Comparison of ENCODE assay signal across 16 cellular contexts in genomic region chr16:89445166-89445565, GRCh38. TPM values are rescaled to one million over a fixed set of nuclear protein-coding genes. Genes with fewer than 3 reads are reported as not detected.
DNase-seq lines count a peak whose midpoint lies in the region; ATAC-seq and TF ChIP-seq lines count a peak whose summit lies in the region.
"Had no signal": no experiment of that assay in that cellular context is flagged by ENCODE, and none has a peak within 500 bp of the region (broad histone marks: within the 10 kb centered on the region; RNA-seq: fewer than 3 reads in every experiment).

No MANE protein-coding gene starts in this region.

- peak overlapping the region; percentile 46 for H3K27ac Mint-ChIP-seq in activated CD4-positive, alpha-beta T cell treated with anti-CD3 and anti-CD28 coated beads, Interleukin-2, amount 10 ng/mL, durations not matched to agents 7 days and 5 days
- H3K27ac Mint-ChIP-seq in central memory CD8-positive, alpha-beta T cell (ENCODE audit: low read depth): peak overlapping the region; percentile 88
- H3K27ac Mint-ChIP-seq: dendritic cell treated with granulocyte-macrophage colony-stimulating factor and Interleukin-4, amounts not matched to agents 40 ng/mL and 50 ng/mL, for 4 days had no signal

- TF ChIP-seq CTCF in KMS-11 (conservative IDR thresholded peaks at IDR 0.05; ENCODE audit: low read depth, low read length): no peak
- TF ChIP-seq CTCF in osteoblast (IDR thresholded peaks at IDR 0.05; ENCODE audit: extremely low read depth, low read depth, low read length): no peak

- peaks cover 91% of the 10 kb centered on the region for H3K4me1 Mint-ChIP-seq in activated CD4-positive, alpha-beta T cell treated with anti-CD3 and anti-CD28 coated beads, Interleukin-2, amount 10 ng/mL, durations not matched to agents 7 days and 5 days
- H3K4me1 Mint-ChIP-seq in central memory CD8-positive, alpha-beta T cell: peaks cover 96% of the 10 kb centered on the region

- H3K27ac ChIP-seq in KMS-11 (peak overlapping the region; percentile 77), osteoblast (ENCODE audit: low read depth, low read length) (peak overlapping the region; percentile 38)

- no peak overlapping the region for H2AFZ ChIP-seq in KMS-11 (ENCODE audit: low read depth)
- H2AFZ ChIP-seq in osteoblast (ENCODE audit: low read length): no peak overlapping the region

- no peak for ATAC-seq in central memory CD8-positive, alpha-beta T cell (replicated peaks; ENCODE audit: extremely low read depth, poor library complexity, severe bottlenecking)

- POLR2A ChIA-PET in activated CD4-positive, alpha-beta T cell treated with anti-CD3 and anti-CD28 coated beads, Interleukin-2, amount 10 ng/mL, durations not matched to agents 7 days and 5 days (lab: Charles Lee): no interaction called here

- H3K4me3 ChIP-seq in KMS-11 (IDR thresholded peaks at IDR 0.05; ENCODE audit: insufficient read depth, low read depth, low read length) (no peak overlapping the region), osteoblast (ENCODE audit: insufficient read depth, low read length) (no peak overlapping the region)

- H3K79me2 ChIP-seq in KMS-11 (ENCODE audit: insufficient read depth, low read depth): peaks cover 100% of the 10 kb centered on the region
- peaks cover 99% of the 10 kb centered on the region for H3K79me2 ChIP-seq in osteoblast (ENCODE audit: insufficient read depth, low read length)

- H4K20me1 ChIP-seq in KMS-11 (ENCODE audit: insufficient read depth): peaks cover 47% of the 10 kb centered on the region
- H4K20me1 ChIP-seq in osteoblast (ENCODE audit: insufficient read depth, low read length): peaks cover 85% of the 10 kb centered on the region

- H3K4me3 Mint-ChIP-seq in activated CD4-positive, alpha-beta T cell treated with anti-CD3 and anti-CD28 coated beads, Interleukin-2, amount 10 ng/mL, durations not matched to agents 7 days and 5 days: no peak overlapping the region
- peak overlapping the region; percentile 72 for H3K4me3 Mint-ChIP-seq in central memory CD8-positive, alpha-beta T cell
- H3K4me3 Mint-ChIP-seq: dendritic cell treated with granulocyte-macrophage colony-stimulating factor and Interleukin-4, amounts not matched to agents 40 ng/mL and 50 ng/mL, for 4 days; IgD-negative memory B cell had no signal

- H3K4me2 ChIP-seq in KMS-11 (peak overlapping the region; percentile 91), osteoblast (ENCODE audit: insufficient read depth, low read length) (no peak overlapping the region)

- CTCF ChIA-PET in activated CD4-positive, alpha-beta T cell treated with anti-CD3 and anti-CD28 coated beads, Interleukin-2, amount 10 ng/mL, durations not matched to agents 7 days and 5 days (lab: Charles Lee): no interaction called here

- H3K4me1 ChIP-seq in KMS-11 (ENCODE audit: low read depth, poor library complexity, severe bottlenecking) (peaks cover 99% of the 10 kb centered on the region), osteoblast (ENCODE audit: insufficient read depth, low read length) (peaks cover 49% of the 10 kb centered on the region)

- peak overlapping the region; percentile 35; the same call in 1 of the 2 replicates for H3K9ac ChIP-seq in KMS-11

- no peaks in the 10 kb centered on the region for H3K27me3 Mint-ChIP-seq in activated CD4-positive, alpha-beta T cell treated with anti-CD3 and anti-CD28 coated beads, Interleukin-2, amount 10 ng/mL, durations not matched to agents 7 days and 5 days
- no peaks in the 10 kb centered on the region for H3K27me3 Mint-ChIP-seq in central memory CD8-positive, alpha-beta T cell
- H3K27me3 Mint-ChIP-seq: dendritic cell treated with granulocyte-macrophage colony-stimulating factor and Interleukin-4, amounts not matched to agents 40 ng/mL and 50 ng/mL, for 4 days had no signal

- no peaks in the 10 kb centered on the region for H3K9me3 ChIP-seq in osteoblast (ENCODE audit: low read depth, low read length)

- H3K36me3 Mint-ChIP-seq in activated CD4-positive, alpha-beta T cell treated with anti-CD3 and anti-CD28 coated beads, Interleukin-2, amount 10 ng/mL, durations not matched to agents 7 days and 5 days (ENCODE audit: low read depth): peaks cover 6% of the 10 kb centered on the region
- peaks cover 24% of the 10 kb centered on the region for H3K36me3 Mint-ChIP-seq in central memory CD8-positive, alpha-beta T cell (ENCODE audit: insufficient read depth)

- H3K9me3 Mint-ChIP-seq in activated CD4-positive, alpha-beta T cell treated with anti-CD3 and anti-CD28 coated beads, Interleukin-2, amount 10 ng/mL, durations not matched to agents 7 days and 5 days: no peaks in the 10 kb centered on the region
- no peaks in the 10 kb centered on the region for H3K9me3 Mint-ChIP-seq in central memory CD8-positive, alpha-beta T cell
- H3K9me3 Mint-ChIP-seq: dendritic cell treated with granulocyte-macrophage colony-stimulating factor and Interleukin-4, amounts not matched to agents 40 ng/mL and 50 ng/mL, for 4 days; IgD-negative memory B cell had no signal

- DNase-seq in activated CD4-positive, alpha-beta T cell treated with anti-CD3 and anti-CD28 coated beads, Interleukin-2, amount 10 ng/mL, durations not matched to agents 7 days and 5 days: no peak
- no peak for DNase-seq in activated CD4-positive, alpha-beta T cell treated with anti-CD3 and anti-CD28 coated beads, Interleukin-2, amount 50 U/mL, for 4 hours
- DNase-seq in central memory CD8-positive, alpha-beta T cell (ENCODE audit: low spot score in 2 of 2): no peak
- DNase-seq in osteoblast (ENCODE audit: insufficient read length, low spot score, missing footprints) (no peak), NOMO-1 (lab: John Stamatoyannopoulos, UW; ENCODE audit: unreplicated experiment in 2 of 2) (no peak), NCI-H2196 (lab: John Stamatoyannopoulos, UW; ENCODE audit: unreplicated experiment) (no peak), OCI-M1 (lab: John Stamatoyannopoulos, UW) (no peak)
- DNase-seq: activated CD8-positive, alpha-beta memory T cell treated with anti-CD3 and anti-CD28 coated beads, Interleukin-2, amount 50 U/mL, for 48 hours; amygdala; NCI-H2029 treated with DMSO at 0.1 percent for 48 hours; NCI-H69; occipital lobe; SHP77 had no signal

- H3K36me3 ChIP-seq in KMS-11 (ENCODE audit: insufficient read depth): no peaks in the 10 kb centered on the region
- H3K36me3 ChIP-seq in osteoblast (ENCODE audit: insufficient read depth, low read length): no peaks in the 10 kb centered on the region

- H3K27me3 ChIP-seq in KMS-11 (ENCODE audit: insufficient read depth, low read depth) (no peaks in the 10 kb centered on the region), osteoblast (ENCODE audit: insufficient read depth, low read length) (no peaks in the 10 kb centered on the region)

RNA-seq across cellular contexts. Expression of gene ANKRD11, which starts 45.2 kb away (rescaled TPM):
- total RNA-seq in activated CD4-positive, alpha-beta T cell treated with anti-CD3 and anti-CD28 coated beads, Interleukin-2, amount 10 ng/mL, durations not matched to agents 7 days and 5 days: 100 to 1,000 TPM; 158 to 178 TPM
- total RNA-seq in osteoblast: 78.4 and 97.4 TPM in 2 replicates
